ENCODE assay signal across 10 cellular contexts in the genomic region with DNA sequence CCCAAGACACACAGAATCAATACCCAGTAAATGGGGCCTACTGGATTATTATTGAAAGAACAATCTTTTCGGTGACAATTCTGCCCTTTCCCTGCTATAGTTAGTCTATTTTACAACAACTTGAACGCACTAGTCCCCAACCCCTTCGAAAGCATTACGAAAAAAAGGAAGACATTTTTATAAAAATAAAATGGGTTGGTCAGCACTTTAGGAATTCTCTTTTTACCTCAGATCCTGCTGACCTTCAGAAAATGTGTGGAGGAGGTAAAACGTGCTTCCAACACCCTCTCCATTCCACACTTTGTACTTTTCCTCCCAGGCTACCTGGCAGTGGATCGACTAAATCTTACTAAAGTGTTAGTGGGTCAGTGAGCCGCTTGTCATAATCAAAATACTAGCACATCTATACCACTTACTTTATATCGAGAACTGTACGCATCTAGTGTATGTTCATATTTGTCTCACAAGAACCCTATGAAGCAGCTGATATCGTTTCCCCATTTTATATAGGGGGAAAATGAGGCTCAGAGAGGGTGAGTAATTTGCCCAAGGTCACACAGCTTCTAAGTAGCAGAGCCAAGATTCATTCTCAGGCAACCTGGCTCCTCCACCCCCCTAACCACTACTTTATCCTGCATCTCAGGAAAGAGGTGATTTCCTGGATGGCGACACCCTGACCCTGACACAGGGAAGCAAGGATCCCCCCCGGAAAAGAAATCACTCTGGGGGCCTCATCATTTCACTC. TPM values are rescaled to one million over a fixed set of nuclear protein-coding genes. Genes with fewer than 3 reads are reported as not detected.
DNase-seq lines count a peak whose midpoint lies in the region; ATAC-seq, FAIRE-seq and TF ChIP-seq lines count a peak whose summit lies in the region.
"Had no signal": no experiment of that assay in that cellular context is flagged by ENCODE, and none has a peak within 500 bp of the region (broad histone marks: within the 10 kb centered on the region; RNA-seq: fewer than 3 reads in every experiment).

No MANE protein-coding gene starts in this region.

- no peak overlapping the region for H4K91ac ChIP-seq in H1 (replicated peaks; ENCODE audit: insufficient read length, low read length)

- no peak for TF ChIP-seq EP300 in H1 (IDR thresholded peaks at IDR 0.05; ENCODE audit: borderline replicate concordance in 1 of 2, low read depth in 2 of 2, low read length in 2 of 2)

- H3K79me2 ChIP-seq in H1 (ENCODE audit: control insufficient read depth in 1 of 2, insufficient read depth in 2 of 2, low read length in 2 of 2): no peaks in the 10 kb centered on the region

- peak overlapping the region; percentile 59 for H3K27ac Mint-ChIP-seq in Caco-2 (ENCODE audit: unreplicated experiment)

- H3K4me3 Mint-ChIP-seq in Caco-2 (ENCODE audit: unreplicated experiment): no peak overlapping the region

- H3K36me3 Mint-ChIP-seq in Caco-2 (ENCODE audit: insufficient read depth, unreplicated experiment): peaks cover 10% of the 10 kb centered on the region

- peaks cover 2% of the 10 kb centered on the region; the same call in 1 of the 2 replicates for H3K23me2 ChIP-seq in H1 (ENCODE audit: low read depth, low read length)

- H3K9ac ChIP-seq in H1 (replicated peaks in 1 of 4; ENCODE audit: extremely low read depth in 1 of 4, low read depth in 3 of 4, low read length in 3 of 4): no peak overlapping the region
- no peak overlapping the region for H3K9ac ChIP-seq in skeletal muscle satellite cell (ENCODE audit: low read depth, low read length)

- H3K36me3 ChIP-seq in Caco-2 (ENCODE audit: control insufficient read depth, insufficient read depth, low read length) (peaks cover 3% of the 10 kb centered on the region; the same call in 1 of the 2 replicates), RWPE2 (ENCODE audit: low read depth) (no peaks in the 10 kb centered on the region), H1 (ENCODE audit: control insufficient read depth in 2 of 4, insufficient read depth in 4 of 4, low read length in 3 of 4) (no peaks in the 10 kb centered on the region), skeletal muscle satellite cell (ENCODE audit: insufficient read depth, low read length) (no peaks in the 10 kb centered on the region)

- H2AK5ac ChIP-seq in H1 (ENCODE audit: low read depth, low read length): no peak overlapping the region

- no peak overlapping the region for H3K4me3 ChIP-seq in Caco-2 (ENCODE audit: low read depth, low read length)
- no peak overlapping the region for H3K4me3 ChIP-seq in RWPE2 (ENCODE audit: severe bottlenecking)
- H3K4me3 ChIP-seq in H1 (ENCODE audit: extremely low read depth in 1 of 4, insufficient read depth in 2 of 4, low read depth in 3 of 4, low read length in 4 of 4): no peak overlapping the region
- H3K4me3 ChIP-seq in skeletal muscle satellite cell (ENCODE audit: low read length): no peak overlapping the region

- no peak overlapping the region for H2BK15ac ChIP-seq in H1 (ENCODE audit: low read length)

- no peaks in the 10 kb centered on the region for H3K9me3 Mint-ChIP-seq in Caco-2 (ENCODE audit: unreplicated experiment)

- CTCF ChIA-PET in Caco-2 (lab: Charles Lee): interaction anchor here (0.8 kb wide), 1 partner anchor 32 kb away, joined by 3 read pairs; no protein-coding TSS in a partner anchor
- CTCF ChIA-PET in H1 (lab: Charles Lee; ENCODE audit: partially characterized antibody): interaction anchor here (0.6 to 1.2 kb wide), 3 partner anchors 10 to 577 kb away, joined by 3 to 4 read pairs (median 3); no protein-coding TSS in a partner anchor

- H3K4me1 ChIP-seq in Caco-2: peaks cover 84% of the 10 kb centered on the region
- peaks cover 33% of the 10 kb centered on the region for H3K4me1 ChIP-seq in RWPE2 (ENCODE audit: insufficient read depth, poor library complexity, severe bottlenecking)
- H3K4me1 ChIP-seq in H1 (replicated peaks in 1 of 4; ENCODE audit: control insufficient read depth in 3 of 4, insufficient read depth in 4 of 4, low read length in 3 of 4): no peaks in the 10 kb centered on the region
- peaks cover 17% of the 10 kb centered on the region for H3K4me1 ChIP-seq in skeletal muscle satellite cell (ENCODE audit: control insufficient read depth, insufficient read depth, low read length)

- peak overlapping the region; percentile 46 for H3K27ac ChIP-seq in RWPE2 (ENCODE audit: poor library complexity, severe bottlenecking)
- H3K27ac ChIP-seq in H1 (ENCODE audit: low read depth, low read length): no peak overlapping the region
- H3K27ac ChIP-seq: HL-60 had no signal

- H3K56ac ChIP-seq in H1 (replicated peaks; ENCODE audit: insufficient read length, low read depth, low read length): no peak overlapping the region

- H2BK120ac ChIP-seq in H1 (replicated peaks; ENCODE audit: low read depth, low read length): no peak overlapping the region

- DNase-seq in Caco-2: no peak
- DNase-seq in RWPE2 (ENCODE audit: low spot score): no peak
- DNase-seq in H1 (ENCODE audit: low read depth in 1 of 2, low spot score in 2 of 2): no peak
- no peak for DNase-seq in COLO668 (lab: John Stamatoyannopoulos, UW; ENCODE audit: unreplicated experiment)
- DNase-seq: NCI-H1092 had no signal

- ATAC-seq in RWPE2 (ENCODE audit: low read depth) (no peak), SK-N-SH treated with all-trans-retinoic acid at 6 μM for 48 hours (no peak), GM21737 (IDR thresholded peaks at IDR 0.05; ENCODE audit: unreplicated experiment) (no peak)

- no peak overlapping the region for H3K4me2 ChIP-seq in H1 (ENCODE audit: insufficient read depth in 1 of 2, low read depth in 2 of 2, low read length in 2 of 2)
- H3K4me2 ChIP-seq in skeletal muscle satellite cell (ENCODE audit: low read length): peak overlapping the region; percentile 39

- 85% methylated on average over 12 of the region's 12 CpGs; no CpG with 5 or more reads in 1 of the 2 experiments for WGBS in H1 (ENCODE audit: extremely low coverage in 1 of 2, insufficient coverage in 1 of 2, insufficient read length in 1 of 2, insufficient replicate concordance in 2 of 2, low coverage in 1 of 2, low lambda C conversion rate in 2 of 2, missing lambda C conversion rate in 1 of 2), 2 experiments

- no peak overlapping the region for H2BK5ac ChIP-seq in H1 (ENCODE audit: low read depth, low read length)

- H2AFZ ChIP-seq in H1 (ENCODE audit: low read length): no peak overlapping the region

- H3K27me3 Mint-ChIP-seq in Caco-2 (ENCODE audit: insufficient read depth, unreplicated experiment): no peaks in the 10 kb centered on the region

- intact Hi-C loops in Caco-2 (cut with micrococcal nuclease; ENCODE audit: unreplicated experiment): no loop called here

- H3K4ac ChIP-seq in H1 (replicated peaks; ENCODE audit: insufficient read length, low read depth, low read length): no peak overlapping the region

- no peak for FAIRE-seq in H1 (lab: Jason Lieb, UNC)

- no peak overlapping the region for H3K18ac ChIP-seq in H1 (ENCODE audit: extremely low read depth, low read length)

- no peak overlapping the region for H3K23ac ChIP-seq in H1 (ENCODE audit: insufficient read length)

- POLR2A ChIA-PET in Caco-2 (lab: Charles Lee): no interaction called here
- POLR2A ChIA-PET in H1 (lab: Charles Lee; ENCODE audit: partially characterized antibody): no interaction called here

- H3K4me1 Mint-ChIP-seq in Caco-2 (ENCODE audit: low read depth, unreplicated experiment): peaks cover 68% of the 10 kb centered on the region

- TF ChIP-seq CTCF in Caco-2 (IDR thresholded peaks at IDR 0.05; ENCODE audit: insufficient read depth in 1 of 2, low read depth in 1 of 2, low read length in 1 of 2, severe bottlenecking in 1 of 2, unreplicated experiment in 1 of 2): no peak
- no peak for TF ChIP-seq CTCF in RWPE2 (IDR thresholded peaks at IDR 0.05; ENCODE audit: poor library complexity, severe bottlenecking)
- no peak for TF ChIP-seq CTCF in H1 (IDR thresholded peaks at IDR 0.05; ENCODE audit: control extremely low read depth in 1 of 3, insufficient read depth in 1 of 3, low read depth in 1 of 3, low read length in 3 of 3)

- no peak overlapping the region for H4K8ac ChIP-seq in H1 (ENCODE audit: extremely low read depth, insufficient read depth, low read length)

- H4K20me1 ChIP-seq in H1 (replicated peaks in 1 of 2; ENCODE audit: control insufficient read depth in 1 of 2, insufficient read depth in 2 of 2, low read length in 2 of 2): no peaks in the 10 kb centered on the region

- BruUV-seq in Caco-2 (replicated peaks; lab: Mats Ljungman, UMichigan): no TSS peak

- no peak for TF ChIP-seq POLR2A in H1 (IDR thresholded peaks at IDR 0.05; ENCODE audit: control extremely low read depth in 1 of 2, low read depth in 2 of 2, low read length in 2 of 2)

- no peaks in the 10 kb centered on the region for H3K27me3 ChIP-seq in Caco-2 (replicated peaks; ENCODE audit: control insufficient read depth, insufficient read depth, low read length)
- H3K27me3 ChIP-seq in RWPE2 (ENCODE audit: insufficient read depth, poor library complexity, severe bottlenecking): no peaks in the 10 kb centered on the region
- no peaks in the 10 kb centered on the region for H3K27me3 ChIP-seq in H1 (replicated peaks in 1 of 4; ENCODE audit: control insufficient read depth in 3 of 4, extremely low read depth in 1 of 4, insufficient read depth in 3 of 4, low read length in 3 of 4)
- peaks cover 22% of the 10 kb centered on the region for H3K27me3 ChIP-seq in skeletal muscle satellite cell (ENCODE audit: control insufficient read depth, insufficient read depth, low read length)

- TF ChIP-seq RAD21 in H1 (IDR thresholded peaks at IDR 0.05 in 1 of 2, conservative IDR thresholded peaks at IDR 0.05 in 1 of 2; ENCODE audit: low read depth in 2 of 2, low read length in 2 of 2): no peak

- H4K5ac ChIP-seq in H1 (ENCODE audit: insufficient read length, low read depth, low read length): no peak overlapping the region

- no peak overlapping the region for H2BK20ac ChIP-seq in H1 (ENCODE audit: low read length)

- H3K9me3 ChIP-seq in Caco-2 (no peaks in the 10 kb centered on the region), RWPE2 (ENCODE audit: severe bottlenecking) (no peaks in the 10 kb centered on the region), H1 (ENCODE audit: insufficient read depth in 2 of 2, low read depth in 1 of 2, low read length in 1 of 2) (no peaks in the 10 kb centered on the region), skeletal muscle satellite cell (replicated peaks; ENCODE audit: low read length) (no peaks in the 10 kb centered on the region)

- no peak overlapping the region for H3K14ac ChIP-seq in H1 (ENCODE audit: insufficient read length)

- no peak overlapping the region for H2BK12ac ChIP-seq in H1 (ENCODE audit: low read depth, low read length)

- no peaks in the 10 kb centered on the region for H3K79me1 ChIP-seq in H1 (ENCODE audit: low read depth, low read length)

RNA-seq across cellular contexts. Expression of a gene that starts 10.6 kb away (rescaled TPM):
- total RNA-seq in Caco-2 (2022): 20.8 and 22.4 TPM in 2 replicates
- total RNA-seq in H1 (2021; fragmentation: NEBNext Ultra II Directional; extraction: Animal tissue kit (Norgen Biotek cat#: 25700)): 0.84 and 0.91 TPM in 2 replicates
- 0.25 and 0.27 TPM in 2 replicates for polyA plus RNA-seq in H1 (2011; rRNA removed)
- polyA plus RNA-seq in H1 (2011; cell fraction: cytosol; rRNA removed): 0.25 TPM
- 0.48 TPM for polyA plus RNA-seq in H1 (2011; cell fraction: nucleus; rRNA removed)
- polyA plus RNA-seq in H1 (2012, experiment 1 of 2): 0.51 to 0.70 TPM (median 0.57 TPM) in 4 replicates
- polyA plus RNA-seq in H1 (2012, experiment 2 of 2): 0.10 TPM
- 0.20 TPM for polyA plus RNA-seq in H1 (2013, experiment 1 of 2)
- polyA plus RNA-seq in H1 (2013, experiment 2 of 2): 0.20 TPM
- polyA minus RNA-seq in H1 (2011; rRNA and poly(A)+ RNA removed): 0.47 and 0.71 TPM in 2 replicates
- 0.66 TPM for polyA minus RNA-seq in H1 (2011; cell fraction: cytosol; rRNA and poly(A)+ RNA removed)
- polyA minus RNA-seq in H1 (2011; cell fraction: nucleus; rRNA and poly(A)+ RNA removed): 1.8 TPM
- total RNA-seq in skeletal muscle satellite cell (2012; rRNA removed): under 0.01 and 0.22 TPM in 2 replicates
- total RNA-seq: myocyte had no signal

Comparison
In these comparisons a context has a peak if more than half of its experiments do, and no peak if none do; other contexts are left out.
1. RNA of a gene that starts 10.6 kb away (total RNA-seq): 20.8 to 22.4 TPM in Caco-2; 0.84 to 0.91 TPM in H1; every median in the first group is over 10 times any median in the second.